In genomic region chr12:82223421-82223820, GRCh38 we compare ENCODE assay signal across 18 cellular contexts.
DNase-seq lines count a peak whose midpoint lies in the region; ATAC-seq and TF ChIP-seq lines count a peak whose summit lies in the region.
"Had no signal": no experiment of that assay in that cellular context is flagged by ENCODE, and none has a peak within 500 bp of the region (broad histone marks: within the 10 kb centered on the region; RNA-seq: fewer than 3 reads in every experiment).

No MANE protein-coding gene starts in this region.

- peak overlapping the region; percentile 49 for H3K9ac ChIP-seq in trophoblast cell (ENCODE audit: low read length)
- H3K9ac ChIP-seq: BLaER1 treated with 17β-estradiol and CSF1 and Interleukin-3, amounts not matched to agents 10 nM and 100 nM had no signal

- TF ChIP-seq CTCF in WERI-Rb-1 (IDR thresholded peaks at IDR 0.05; ENCODE audit: low read depth, low read length), result no peak
- TF ChIP-seq CTCF in body of pancreas (IDR thresholded peaks at IDR 0.05), result no peak

- H3K23ac ChIP-seq in trophoblast cell (ENCODE audit: low read length), result no peak overlapping the region

- H3K4ac ChIP-seq in trophoblast cell (ENCODE audit: low read depth, low read length), result no peak overlapping the region

- H3K27ac ChIP-seq in trophoblast cell (ENCODE audit: low read depth, low read length) (no peak overlapping the region), WERI-Rb-1 (no peak overlapping the region), body of pancreas (no peak overlapping the region)
- H3K27ac ChIP-seq: BLaER1 treated with 17β-estradiol and CSF1 and Interleukin-3, amounts not matched to agents 10 nM and 100 nM; C4-2B had no signal

- no peak overlapping the region for H4K8ac ChIP-seq in trophoblast cell (ENCODE audit: low read depth, low read length)

- DNase-seq in MG63 (peak; percentile 35), inferior parietal cortex (ENCODE audit: extremely low spot score) (peak; percentile 7), trophoblast cell (no peak), superior temporal gyrus (ENCODE audit: extremely low spot score) (peak; percentile 24), WERI-Rb-1 (no peak), body of pancreas (no peak)
- DNase-seq: 8988T; ACHN; Caco-2; Calu3; CD4-positive, alpha-beta T cell; CD8-positive, alpha-beta T cell; DMS79 treated with DMSO at 0.1 percent for 48 hours; GF-D8 had no signal

- H2AFZ ChIP-seq in trophoblast cell (ENCODE audit: insufficient read depth, low read length, poor library complexity), result no peak overlapping the region

- H2BK5ac ChIP-seq in trophoblast cell (ENCODE audit: low read depth, low read length, poor library complexity), result no peak overlapping the region

- H4K91ac ChIP-seq in trophoblast cell (ENCODE audit: low read depth, low read length), result no peak overlapping the region

- H3K9me3 ChIP-seq in MG63 (no peaks in the 10 kb centered on the region), trophoblast cell (ENCODE audit: insufficient read depth, low read depth, low read length) (no peaks in the 10 kb centered on the region), WERI-Rb-1 (ENCODE audit: severe bottlenecking) (no peaks in the 10 kb centered on the region), body of pancreas (no peaks in the 10 kb centered on the region)
- H3K9me3 ChIP-seq: BLaER1 treated with 17β-estradiol and CSF1 and Interleukin-3, amounts not matched to agents 10 nM and 100 nM; Caco-2 had no signal

- no peaks in the 10 kb centered on the region for H3K27me3 ChIP-seq in MG63
- no peaks in the 10 kb centered on the region for H3K27me3 ChIP-seq in trophoblast cell (ENCODE audit: insufficient read depth, low read length)
- H3K27me3 ChIP-seq in WERI-Rb-1 (ENCODE audit: insufficient read depth, low read depth, severe bottlenecking), result no peaks in the 10 kb centered on the region
- no peaks in the 10 kb centered on the region for H3K27me3 ChIP-seq in body of pancreas
- H3K27me3 ChIP-seq: BLaER1 treated with 17β-estradiol and CSF1 and Interleukin-3, amounts not matched to agents 10 nM and 100 nM had no signal

- no peak overlapping the region for H3K18ac ChIP-seq in trophoblast cell (ENCODE audit: low read length)

- H3K79me1 ChIP-seq in trophoblast cell (ENCODE audit: low read length), result no peaks in the 10 kb centered on the region

- no peak for TF ChIP-seq POLR2A in body of pancreas (IDR thresholded peaks at IDR 0.05)

- intact Hi-C loops in body of pancreas (cut with DNase I), result no loop called here

- H3K14ac ChIP-seq in trophoblast cell (ENCODE audit: low read length), result no peak overlapping the region

- no peak overlapping the region for H2BK12ac ChIP-seq in trophoblast cell (ENCODE audit: low read length)

- H3K79me2 ChIP-seq in trophoblast cell (ENCODE audit: control insufficient read depth, insufficient read depth, low read length, poor library complexity), result no peaks in the 10 kb centered on the region

- no peak overlapping the region for H2AK5ac ChIP-seq in trophoblast cell (ENCODE audit: low read length)

- no CpG with 5 or more reads among the region's 5 CpGs for WGBS in trophoblast cell (ENCODE audit: extremely low coverage, insufficient coverage, insufficient read length)
- WGBS in body of pancreas, 2 donors, result 61 to 72% methylated on average over 5 of the region's 5 CpGs

- no peaks in the 10 kb centered on the region for H3K36me3 ChIP-seq in MG63
- no peaks in the 10 kb centered on the region for H3K36me3 ChIP-seq in trophoblast cell (ENCODE audit: control insufficient read depth in 1 of 2, insufficient read depth in 2 of 2, low read length in 2 of 2)
- H3K36me3 ChIP-seq in WERI-Rb-1, result no peaks in the 10 kb centered on the region
- H3K36me3 ChIP-seq in body of pancreas (replicated peaks in 1 of 2; ENCODE audit: insufficient read depth in 1 of 2, low read depth in 2 of 2), result no peaks in the 10 kb centered on the region
- H3K36me3 ChIP-seq: BLaER1 treated with 17β-estradiol and CSF1 and Interleukin-3, amounts not matched to agents 10 nM and 100 nM had no signal

- H2BK120ac ChIP-seq in trophoblast cell (ENCODE audit: insufficient read depth, low read length, poor library complexity), result no peak overlapping the region

- no peak overlapping the region for H3K4me2 ChIP-seq in trophoblast cell (ENCODE audit: low read length)
- H3K4me2 ChIP-seq: BLaER1 treated with 17β-estradiol and CSF1 and Interleukin-3, amounts not matched to agents 10 nM and 100 nM had no signal

- H3K4me1 ChIP-seq in trophoblast cell (ENCODE audit: control insufficient read depth in 1 of 2, insufficient read depth in 2 of 2, low read length in 2 of 2), result no peaks in the 10 kb centered on the region
- H3K4me1 ChIP-seq in body of pancreas, result no peaks in the 10 kb centered on the region
- H3K4me1 ChIP-seq: BLaER1 treated with 17β-estradiol and CSF1 and Interleukin-3, amounts not matched to agents 10 nM and 100 nM; Caco-2 had no signal

- no peak for ATAC-seq in HG03469 (IDR thresholded peaks at IDR 0.05; ENCODE audit: unreplicated experiment)
- ATAC-seq in HG02763 (IDR thresholded peaks at IDR 0.05; ENCODE audit: unreplicated experiment), result no peak
- no peak for ATAC-seq in body of pancreas
- ATAC-seq: CD8-positive, alpha-beta T cell had no signal

- no peak overlapping the region for H4K12ac ChIP-seq in trophoblast cell (ENCODE audit: low read depth, low read length)

- H3K4me3 ChIP-seq in MG63 (no peak overlapping the region), trophoblast cell (ENCODE audit: low read depth, low read length) (no peak overlapping the region), WERI-Rb-1 (ENCODE audit: low read depth, low read length) (no peak overlapping the region), body of pancreas (no peak overlapping the region)
- H3K4me3 ChIP-seq: BLaER1 treated with 17β-estradiol and CSF1 and Interleukin-3, amounts not matched to agents 10 nM and 100 nM had no signal

Comparison
In these comparisons a context has a peak if more than half of its experiments do, and no peak if none do; other contexts are left out.
1. DNase-seq: peak in MG63 (single experiment), inferior parietal cortex (single experiment) and superior temporal gyrus (single experiment); none in trophoblast cell (0 of 2), WERI-Rb-1 (single experiment) and body of pancreas (0 of 4).